Comparison of ENCODE assay signal across 23 cellular contexts in genomic region chr17:69669441-69670178, GRCh38.
DNase-seq lines count a peak whose midpoint lies in the region; ATAC-seq, FAIRE-seq and TF ChIP-seq lines count a peak whose summit lies in the region.
"Had no signal": no experiment of that assay in that cellular context is flagged by ENCODE, and none has a peak within 500 bp of the region (broad histone marks: within the 10 kb centered on the region; RNA-seq: fewer than 3 reads in every experiment).

No MANE protein-coding gene starts in this region.

- no peak for FAIRE-seq in bronchial epithelial cell (lab: Jason Lieb, UNC)
- FAIRE-seq: A204.1 had no signal

- POLR2A ChIA-PET in MCF 10A (lab: Yijun Ruan, JAX), result no interaction called here

- 60 to 64% methylated on average over 8 of the region's 8 CpGs for WGBS in thyroid gland, 2 donors
- 79 to 87% (median 85%) methylated on average over 8 of the region's 8 CpGs for WGBS in spleen, 5 donors

- no peaks in the 10 kb centered on the region for H3K36me3 Mint-ChIP-seq in MCF 10A (ENCODE audit: insufficient read depth, unreplicated experiment)
- H3K36me3 Mint-ChIP-seq: activated naive CD4-positive, alpha-beta T cell treated with anti-CD3 and anti-CD28 coated beads, Interleukin-2, amount 50 U/mL, for 24 hours had no signal

- H3K27ac Mint-ChIP-seq in MCF 10A (ENCODE audit: low read depth, unreplicated experiment), result no peak overlapping the region
- H3K27ac Mint-ChIP-seq: activated naive CD4-positive, alpha-beta T cell treated with anti-CD3 and anti-CD28 coated beads, Interleukin-2, amount 50 U/mL, for 24 hours; progenitor cell of endocrine pancreas had no signal

- H3K27me3 Mint-ChIP-seq in MCF 10A (ENCODE audit: insufficient read depth, unreplicated experiment), result no peaks in the 10 kb centered on the region
- H3K27me3 Mint-ChIP-seq: activated naive CD4-positive, alpha-beta T cell treated with anti-CD3 and anti-CD28 coated beads, Interleukin-2, amount 50 U/mL, for 24 hours; progenitor cell of endocrine pancreas had no signal

- H3K27ac ChIP-seq in thyroid gland (no peak overlapping the region), left lung (no peak overlapping the region), spleen (no peak overlapping the region)
- H3K27ac ChIP-seq: BLaER1, SK-N-MC, uterus had no signal

- intact Hi-C loops in thyroid gland (cut with DNase I), result no loop called here
- intact Hi-C loops in MCF 10A (cut with micrococcal nuclease), result no loop called here
- intact Hi-C loops in left lung (cut with DNase I), result no loop called here
- intact Hi-C loops in spleen (cut with DNase I; ENCODE audit: low total_unique reads), result no loop called here

- TF ChIP-seq POLR2A in thyroid gland (IDR thresholded peaks at IDR 0.05) (no peak), spleen (IDR thresholded peaks at IDR 0.05) (no peak)

- ATAC-seq in left lung, result no peak
- ATAC-seq: activated T-cell treated with anti-CD3 and anti-CD28 coated beads, Interleukin-2, amount 50 U/mL, for 4 hours had no signal

- H3K36me3 ChIP-seq in bronchial epithelial cell (ENCODE audit: control insufficient read depth, insufficient read depth, low read length) (no peaks in the 10 kb centered on the region), thyroid gland (no peaks in the 10 kb centered on the region), left lung (no peaks in the 10 kb centered on the region), spleen (no peaks in the 10 kb centered on the region)
- H3K36me3 ChIP-seq: BLaER1, uterus had no signal

- H3K27me3 ChIP-seq in bronchial epithelial cell (ENCODE audit: control insufficient read depth, insufficient read depth, low read length) (no peaks in the 10 kb centered on the region), thyroid gland (no peaks in the 10 kb centered on the region), left lung (no peaks in the 10 kb centered on the region), spleen (replicated peaks in 1 of 7) (no peaks in the 10 kb centered on the region)
- H3K27me3 ChIP-seq: BLaER1, uterus had no signal

- TF ChIP-seq CTCF in bronchial epithelial cell (IDR thresholded peaks at IDR 0.05; ENCODE audit: insufficient read depth, low read length, severe bottlenecking) (no peak), thyroid gland (IDR thresholded peaks at IDR 0.05) (no peak), MCF 10A (IDR thresholded peaks at IDR 0.05; ENCODE audit: unreplicated experiment) (no peak), left lung (IDR thresholded peaks at IDR 0.05) (no peak), spleen (IDR thresholded peaks at IDR 0.05 in 8 of 11, conservative IDR thresholded peaks at IDR 0.05 in 3 of 11) (no peak)

- H3K9me3 ChIP-seq in thyroid gland (no peaks in the 10 kb centered on the region), left lung (no peaks in the 10 kb centered on the region), spleen (peaks cover 0 to 5% (median 0%) of the 10 kb centered on the region in 8 donors)
- H3K9me3 ChIP-seq: uterus had no signal

- no peaks in the 10 kb centered on the region for H3K4me1 Mint-ChIP-seq in MCF 10A (ENCODE audit: insufficient read depth, unreplicated experiment)
- H3K4me1 Mint-ChIP-seq: activated naive CD4-positive, alpha-beta T cell treated with anti-CD3 and anti-CD28 coated beads, Interleukin-2, amount 50 U/mL, for 24 hours had no signal

- H3K9me3 Mint-ChIP-seq in MCF 10A (ENCODE audit: unreplicated experiment), result no peaks in the 10 kb centered on the region
- H3K9me3 Mint-ChIP-seq: activated naive CD4-positive, alpha-beta T cell treated with anti-CD3 and anti-CD28 coated beads, Interleukin-2, amount 50 U/mL, for 24 hours had no signal

- DNase-seq in NCI-H345 (lab: John Stamatoyannopoulos, UW), result peak; percentile 16
- DNase-seq in NCI-H345 treated with DMSO at 0.1 percent for 48 hours (lab: John Stamatoyannopoulos, UW; ENCODE audit: unreplicated experiment), result no peak
- DNase-seq in NCI-H2196 treated with DMSO at 0.1 percent for 48 hours (lab: John Stamatoyannopoulos, UW; ENCODE audit: unreplicated experiment), result peak; percentile 6
- DNase-seq in bronchial epithelial cell (ENCODE audit: low read depth), result peak; percentile 48
- DNase-seq in thyroid gland, result peak; percentile 9 to 10
- DNase-seq in MCF 10A (ENCODE audit: unreplicated experiment), result no peak
- no peak for DNase-seq in left lung
- DNase-seq in spleen, result no peak
- DNase-seq: activated T-cell treated with anti-CD3 and anti-CD28 coated beads, Interleukin-2, amount 50 U/mL, for 4 hours; Calu3; cortex of kidney; GDM1; GOT3; hypothalamus; mesendoderm; NCI-H187 treated with DMSO at 0.1 percent for 48 hours; substantia nigra; uterus had no signal

- no peak overlapping the region for H3K4me3 Mint-ChIP-seq in MCF 10A (ENCODE audit: unreplicated experiment)
- H3K4me3 Mint-ChIP-seq: activated naive CD4-positive, alpha-beta T cell treated with anti-CD3 and anti-CD28 coated beads, Interleukin-2, amount 50 U/mL, for 24 hours; activated T-cell treated with anti-CD3 and anti-CD28 coated beads, Interleukin-2, amount 50 U/mL, for 4 hours had no signal

- BruUV-seq in MCF 10A (replicated peaks; lab: Mats Ljungman, UMichigan), result no TSS peak

- H3K4me1 ChIP-seq in thyroid gland (no peaks in the 10 kb centered on the region), left lung (no peaks in the 10 kb centered on the region), spleen (no peaks in the 10 kb centered on the region)
- H3K4me1 ChIP-seq: BLaER1, uterus had no signal

- H3K4me3 ChIP-seq in bronchial epithelial cell (ENCODE audit: low read depth, low read length) (no peak overlapping the region), thyroid gland (replicated peaks in 1 of 3) (no peak overlapping the region), left lung (no peak overlapping the region), spleen (no peak overlapping the region)
- H3K4me3 ChIP-seq: BLaER1, SK-N-MC, uterus had no signal

- CTCF ChIA-PET in MCF 10A (lab: Yijun Ruan, JAX), result no interaction called here

Comparison
In these comparisons a context has a peak if more than half of its experiments do, and no peak if none do; other contexts are left out.
1. DNase-seq: peak in NCI-H345 (single experiment), NCI-H2196 treated with DMSO at 0.1 percent for 48 hours (single experiment), bronchial epithelial cell (single experiment) and thyroid gland (2 of 2); none in NCI-H345 treated with DMSO at 0.1 percent for 48 hours (single experiment), MCF 10A (single experiment), left lung (0 of 2) and spleen (single experiment).